Comparison of ENCODE assay signal across 10 cellular contexts in genomic region chr7:91165846-91166230, GRCh38.
DNase-seq lines count a peak whose midpoint lies in the region; ATAC-seq and TF ChIP-seq lines count a peak whose summit lies in the region.
"Had no signal": no experiment of that assay in that cellular context is flagged by ENCODE, and none has a peak within 500 bp of the region (broad histone marks: within the 10 kb centered on the region; RNA-seq: fewer than 3 reads in every experiment).

No MANE protein-coding gene starts in this region.

- no peak overlapping the region for H2AFZ ChIP-seq in OCI-LY1 (ENCODE audit: low read length)

- H3K36me3 Mint-ChIP-seq in MCF 10A (ENCODE audit: insufficient read depth, unreplicated experiment): no peaks in the 10 kb centered on the region
- H3K36me3 Mint-ChIP-seq in activated T-cell treated with anti-CD3 and anti-CD28 coated beads, Interleukin-2, amount 50 U/mL, for 72 hours (ENCODE audit: insufficient read depth in 2 of 2): no peaks in the 10 kb centered on the region
- no peaks in the 10 kb centered on the region for H3K36me3 Mint-ChIP-seq in activated CD8-positive, alpha-beta T cell treated with anti-CD3 and anti-CD28 coated beads for 36 hours (ENCODE audit: low read depth)
- H3K36me3 Mint-ChIP-seq: activated naive CD4-positive, alpha-beta T cell treated with anti-CD3 and anti-CD28 coated beads, Interleukin-2, amount 50 U/mL, for 24 hours had no signal

- intact Hi-C loops in MCF 10A (cut with micrococcal nuclease): loop anchor here (1.0 to 5.0 kb wide), 3 partner anchors 16 to 98 kb away; partner anchors contain the start of gene FZD1
- intact Hi-C loops in breast epithelium (cut with DNase I; ENCODE audit: low total_unique reads): no loop called here
- intact Hi-C loops in left ventricle myocardium superior (cut with micrococcal nuclease): no loop called here
- intact Hi-C loops in activated CD8-positive, alpha-beta T cell treated with anti-CD3 and anti-CD28 coated beads for 36 hours (cut with micrococcal nuclease): no loop called here

- CTCF ChIA-PET in MCF 10A (lab: Yijun Ruan, JAX): interaction anchor here (0.7 to 1.1 kb wide), 3 partner anchors 77 to 697 kb away, joined by 3 read pairs; no protein-coding TSS in a partner anchor
- CTCF ChIA-PET in activated CD8-positive, alpha-beta T cell treated with anti-CD3 and anti-CD28 coated beads for 36 hours (lab: Charles Lee): interaction anchor here (0.6 kb wide), 1 partner anchor 1448 kb away, joined by 3 read pairs; no protein-coding TSS in a partner anchor

- peak overlapping the region; percentile 7; the same call in 1 of the 2 replicates for H3K9ac ChIP-seq in OCI-LY1 (ENCODE audit: low read length)

- TF ChIP-seq POLR2A in breast epithelium (IDR thresholded peaks at IDR 0.05): no peak

- H3K27ac Mint-ChIP-seq in MCF 10A (ENCODE audit: low read depth, unreplicated experiment): peak overlapping the region; percentile 95
- no peak overlapping the region for H3K27ac Mint-ChIP-seq in activated T-cell treated with anti-CD3 and anti-CD28 coated beads, Interleukin-2, amount 50 U/mL, for 72 hours
- no peak overlapping the region for H3K27ac Mint-ChIP-seq in activated CD8-positive, alpha-beta T cell treated with anti-CD3 and anti-CD28 coated beads for 36 hours
- H3K27ac Mint-ChIP-seq: activated naive CD4-positive, alpha-beta T cell treated with anti-CD3 and anti-CD28 coated beads, Interleukin-2, amount 50 U/mL, for 24 hours had no signal

- no peak overlapping the region for H3K4me3 Mint-ChIP-seq in MCF 10A (ENCODE audit: unreplicated experiment)
- no peak overlapping the region for H3K4me3 Mint-ChIP-seq in activated T-cell treated with anti-CD3 and anti-CD28 coated beads, Interleukin-2, amount 50 U/mL, for 72 hours
- no peak overlapping the region for H3K4me3 Mint-ChIP-seq in activated CD8-positive, alpha-beta T cell treated with anti-CD3 and anti-CD28 coated beads for 36 hours
- H3K4me3 Mint-ChIP-seq: activated naive CD4-positive, alpha-beta T cell treated with anti-CD3 and anti-CD28 coated beads, Interleukin-2, amount 50 U/mL, for 24 hours had no signal

- no peaks in the 10 kb centered on the region for H3K79me2 ChIP-seq in OCI-LY1 (ENCODE audit: insufficient read depth, low read length)

- peak; percentile 33 for ATAC-seq in HG02884 (IDR thresholded peaks at IDR 0.05; ENCODE audit: unreplicated experiment)
- no peak for ATAC-seq in left ventricle myocardium superior
- ATAC-seq in activated T-cell treated with anti-CD3 and anti-CD28 coated beads, Interleukin-2, amount 50 U/mL, for 72 hours (replicated peaks in 1 of 2): no peak
- ATAC-seq in activated CD8-positive, alpha-beta T cell treated with anti-CD3 and anti-CD28 coated beads for 36 hours: no peak

- no peaks in the 10 kb centered on the region for H3K27me3 Mint-ChIP-seq in MCF 10A (ENCODE audit: insufficient read depth, unreplicated experiment)
- H3K27me3 Mint-ChIP-seq in activated T-cell treated with anti-CD3 and anti-CD28 coated beads, Interleukin-2, amount 50 U/mL, for 72 hours (ENCODE audit: low read depth): no peaks in the 10 kb centered on the region
- H3K27me3 Mint-ChIP-seq in activated CD8-positive, alpha-beta T cell treated with anti-CD3 and anti-CD28 coated beads for 36 hours: peaks cover 1% of the 10 kb centered on the region
- H3K27me3 Mint-ChIP-seq: activated naive CD4-positive, alpha-beta T cell treated with anti-CD3 and anti-CD28 coated beads, Interleukin-2, amount 50 U/mL, for 24 hours had no signal

- H3K9me2 ChIP-seq in OCI-LY1 (ENCODE audit: low read depth, low read length): no peaks in the 10 kb centered on the region

- H3K36me3 ChIP-seq in breast epithelium: no peaks in the 10 kb centered on the region
- H3K36me3 ChIP-seq in OCI-LY1 (ENCODE audit: insufficient read depth, low read length): no peaks in the 10 kb centered on the region
- H3K36me3 ChIP-seq: suprapubic skin had no signal

- H3K9me3 ChIP-seq in breast epithelium (no peaks in the 10 kb centered on the region), OCI-LY1 (ENCODE audit: low read length) (no peaks in the 10 kb centered on the region)
- H3K9me3 ChIP-seq: suprapubic skin had no signal

- no peaks in the 10 kb centered on the region for H3F3A ChIP-seq in OCI-LY1 (ENCODE audit: insufficient read depth, low read length)

- H3K27me3 ChIP-seq in breast epithelium: no peaks in the 10 kb centered on the region
- H3K27me3 ChIP-seq in OCI-LY1 (ENCODE audit: insufficient read depth, low read length): no peaks in the 10 kb centered on the region
- H3K27me3 ChIP-seq: suprapubic skin had no signal

- H3K4me2 ChIP-seq in OCI-LY1 (ENCODE audit: low read length): no peak overlapping the region

- POLR2A ChIA-PET in MCF 10A (lab: Yijun Ruan, JAX): interaction anchor here (0.7 to 3.4 kb wide), 8 partner anchors 11 to 462 kb away, joined by 3 to 16 read pairs (median 3); no protein-coding TSS in a partner anchor
- POLR2A ChIA-PET in activated CD8-positive, alpha-beta T cell treated with anti-CD3 and anti-CD28 coated beads for 36 hours (lab: Charles Lee): no interaction called here

- no TSS peak for BruUV-seq in MCF 10A (replicated peaks; lab: Mats Ljungman, UMichigan)

- peaks cover 19% of the 10 kb centered on the region for H3K4me1 Mint-ChIP-seq in MCF 10A (ENCODE audit: insufficient read depth, unreplicated experiment)
- H3K4me1 Mint-ChIP-seq in activated T-cell treated with anti-CD3 and anti-CD28 coated beads, Interleukin-2, amount 50 U/mL, for 72 hours (ENCODE audit: low read depth): peaks cover 10% of the 10 kb centered on the region
- H3K4me1 Mint-ChIP-seq in activated CD8-positive, alpha-beta T cell treated with anti-CD3 and anti-CD28 coated beads for 36 hours (ENCODE audit: low read depth): no peaks in the 10 kb centered on the region
- H3K4me1 Mint-ChIP-seq: activated naive CD4-positive, alpha-beta T cell treated with anti-CD3 and anti-CD28 coated beads, Interleukin-2, amount 50 U/mL, for 24 hours had no signal

- no peak for DNase-seq in MCF 10A (ENCODE audit: unreplicated experiment)
- no peak for DNase-seq in breast epithelium (ENCODE audit: low spot score in 2 of 2)
- DNase-seq in left ventricle myocardium superior: no peak
- no peak for DNase-seq in SHP77 treated with DMSO at 0.1 percent for 48 hours (lab: John Stamatoyannopoulos, UW)
- no peak for DNase-seq in activated T-cell treated with anti-CD3 and anti-CD28 coated beads, Interleukin-2, amount 50 U/mL, for 72 hours
- DNase-seq in activated CD8-positive, alpha-beta T cell treated with anti-CD3 and anti-CD28 coated beads for 36 hours: no peak

- no peak overlapping the region for H3K27ac ChIP-seq in breast epithelium
- H3K27ac ChIP-seq in OCI-LY1 (ENCODE audit: low read depth, low read length, poor library complexity, severe bottlenecking): peak overlapping the region; percentile 80

- H3K4me1 ChIP-seq in breast epithelium (no peaks in the 10 kb centered on the region), OCI-LY1 (ENCODE audit: insufficient read depth, low read length, severe bottlenecking) (peaks cover 29% of the 10 kb centered on the region)
- H3K4me1 ChIP-seq: suprapubic skin had no signal

- no peaks in the 10 kb centered on the region for H3K9me3 Mint-ChIP-seq in MCF 10A (ENCODE audit: unreplicated experiment)
- no peaks in the 10 kb centered on the region for H3K9me3 Mint-ChIP-seq in activated T-cell treated with anti-CD3 and anti-CD28 coated beads, Interleukin-2, amount 50 U/mL, for 72 hours
- no peaks in the 10 kb centered on the region for H3K9me3 Mint-ChIP-seq in activated CD8-positive, alpha-beta T cell treated with anti-CD3 and anti-CD28 coated beads for 36 hours
- H3K9me3 Mint-ChIP-seq: activated naive CD4-positive, alpha-beta T cell treated with anti-CD3 and anti-CD28 coated beads, Interleukin-2, amount 50 U/mL, for 24 hours had no signal

- no peaks in the 10 kb centered on the region for H4K20me1 ChIP-seq in OCI-LY1 (ENCODE audit: insufficient read depth, low read length)

- H3K4me3 ChIP-seq in breast epithelium (no peak overlapping the region), OCI-LY1 (ENCODE audit: low read depth, low read length, poor library complexity, severe bottlenecking) (no peak overlapping the region)
- H3K4me3 ChIP-seq: suprapubic skin had no signal

- TF ChIP-seq CTCF in MCF 10A (IDR thresholded peaks at IDR 0.05; ENCODE audit: unreplicated experiment) (no peak), breast epithelium (IDR thresholded peaks at IDR 0.05) (no peak), OCI-LY1 (IDR thresholded peaks at IDR 0.05; ENCODE audit: low read length) (no peak)
- TF ChIP-seq CTCF in activated CD8-positive, alpha-beta T cell treated with anti-CD3 and anti-CD28 coated beads for 36 hours (IDR thresholded peaks at IDR 0.05): no peak
